In the genomic region with DNA sequence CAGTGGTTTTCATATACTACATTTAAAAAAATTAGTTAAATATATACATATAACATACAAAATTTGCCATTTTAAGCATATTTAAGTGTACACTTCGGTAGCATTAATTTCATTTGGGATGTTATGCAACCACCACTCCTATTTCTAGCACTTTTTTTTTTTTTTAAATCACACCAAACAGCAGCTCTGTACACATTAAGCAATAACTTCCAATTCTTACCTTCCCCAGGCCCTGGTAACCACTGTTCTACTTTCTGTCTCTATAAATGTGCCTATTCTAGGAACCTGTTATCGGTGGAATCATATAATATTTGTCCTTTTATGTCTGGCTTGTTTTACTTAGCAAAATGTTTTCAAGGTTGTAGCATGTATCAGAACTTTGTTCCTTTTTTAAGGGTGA, we compare ENCODE assay signal across 19 cellular contexts. TPM values are rescaled to one million over a fixed set of nuclear protein-coding genes. Genes with fewer than 3 reads are reported as not detected.
DNase-seq lines count a peak whose midpoint lies in the region; ATAC-seq lines count a peak whose summit lies in the region.
"Had no signal": no experiment of that assay in that cellular context is flagged by ENCODE, and none has a peak within 500 bp of the region (broad histone marks: within the 10 kb centered on the region; RNA-seq: fewer than 3 reads in every experiment).

No MANE protein-coding gene starts in this region.

- peak overlapping the region; percentile 15 for H3K4me3 Mint-ChIP-seq in natural killer cell treated with Interleukin-12 subunit alpha and Interleukin-12 subunit beta and Interleukin-15 and Interleukin-18, amount 100 ng/mL, for 72 hours

- H3K27me3 ChIP-seq in MG63 = no peaks in the 10 kb centered on the region
- H3K27me3 ChIP-seq: Peyer's patch had no signal

- peak in 1 of 2 donors; percentile 70 for ATAC-seq in natural killer cell treated with Interleukin-12 subunit alpha and Interleukin-12 subunit beta and Interleukin-15 and Interleukin-18, amount 100 ng/mL, for 72 hours
- ATAC-seq in HG02623 (IDR thresholded peaks at IDR 0.05; ENCODE audit: unreplicated experiment) = no peak

- no peaks in the 10 kb centered on the region for H3K36me3 Mint-ChIP-seq in natural killer cell treated with Interleukin-12 subunit alpha and Interleukin-12 subunit beta and Interleukin-15 and Interleukin-18, amount 100 ng/mL, for 72 hours

- peaks cover 0 to 3% of the 10 kb centered on the region in 2 donors for H3K27me3 Mint-ChIP-seq in natural killer cell treated with Interleukin-12 subunit alpha and Interleukin-12 subunit beta and Interleukin-15 and Interleukin-18, amount 100 ng/mL, for 72 hours

- no peaks in the 10 kb centered on the region for H3K9me3 ChIP-seq in MG63
- H3K9me3 ChIP-seq: Peyer's patch had no signal

- no peaks in the 10 kb centered on the region for H3K36me3 ChIP-seq in MG63
- H3K36me3 ChIP-seq: Peyer's patch had no signal

- peak; percentile 66 for DNase-seq in SIG-M5 treated with dmso at 0.1 percent for 504 hours (lab: John Stamatoyannopoulos, UW; ENCODE audit: unreplicated experiment)
- DNase-seq in SIG-M5 (lab: John Stamatoyannopoulos, UW) = no peak
- peak; percentile 20 for DNase-seq in NOMO-1 treated with dmso at 0.1 percent for 144 hours (lab: John Stamatoyannopoulos, UW; ENCODE audit: unreplicated experiment)
- no peak for DNase-seq in natural killer cell treated with Interleukin-12 subunit alpha and Interleukin-12 subunit beta and Interleukin-15 and Interleukin-18, amount 100 ng/mL, for 72 hours (ENCODE audit: low spot score)
- DNase-seq in NCI-H526 (lab: John Stamatoyannopoulos, UW) = no peak
- no peak for DNase-seq in cerebellar nuclear complex (lab: John Stamatoyannopoulos, UW)
- no peak for DNase-seq in MG63
- DNase-seq: C1 segment of cervical spinal cord; H7; Kasumi-1; NCI-H1048; NCI-H146; NCI-H2081 treated with DMSO at 0.1 percent for 48 hours; NCI-H2227 treated with DMSO at 0.1 percent for 48 hours; NCI-H526 treated with DMSO at 0.1 percent for 48 hours; NK-92 treated with Interleukin-12 subunit alpha and Interleukin-12 subunit beta, amount 100 ng/mL, for 24 hours; Peyer's patch; SHP77 had no signal

- H3K27ac Mint-ChIP-seq in natural killer cell treated with Interleukin-12 subunit alpha and Interleukin-12 subunit beta and Interleukin-15 and Interleukin-18, amount 100 ng/mL, for 72 hours = no peak overlapping the region

- no peaks in the 10 kb centered on the region for H3K9me3 Mint-ChIP-seq in natural killer cell treated with Interleukin-12 subunit alpha and Interleukin-12 subunit beta and Interleukin-15 and Interleukin-18, amount 100 ng/mL, for 72 hours

- H3K4me3 ChIP-seq in MG63 = no peak overlapping the region
- H3K4me3 ChIP-seq: Peyer's patch had no signal

- peaks cover 14 to 28% of the 10 kb centered on the region in 2 donors for H3K4me1 Mint-ChIP-seq in natural killer cell treated with Interleukin-12 subunit alpha and Interleukin-12 subunit beta and Interleukin-15 and Interleukin-18, amount 100 ng/mL, for 72 hours (ENCODE audit: low read depth in 2 of 2)

RNA-seq across cellular contexts. Expression of gene TMEM164, which starts 39.1 kb away (rescaled TPM):
- 10 to 100 TPM; 29.6 to 41.0 TPM for total RNA-seq in natural killer cell treated with Interleukin-12 subunit alpha and Interleukin-12 subunit beta and Interleukin-15 and Interleukin-18, amount 100 ng/mL, for 72 hours
- 19.6 and 19.9 TPM in 2 replicates for total RNA-seq in MG63 (2014; rRNA removed; shearing (Covaris generic); ENCODE audit: low replicate concordance)

Comparison
In these comparisons a context has a peak if more than half of its experiments do, and no peak if none do; other contexts are left out.
1. DNase-seq: peak in SIG-M5 treated with dmso at 0.1 percent for 504 hours (single experiment) and NOMO-1 treated with dmso at 0.1 percent for 144 hours (single experiment); none in SIG-M5 (single experiment), natural killer cell treated with Interleukin-12 subunit alpha and Interleukin-12 subunit beta and Interleukin-15 and Interleukin-18, amount 100 ng/mL, for 72 hours (single experiment), NCI-H526 (0 of 2), cerebellar nuclear complex (0 of 2) and MG63 (single experiment).